10 cellular contexts compared by ENCODE assay signal in the genomic region with DNA sequence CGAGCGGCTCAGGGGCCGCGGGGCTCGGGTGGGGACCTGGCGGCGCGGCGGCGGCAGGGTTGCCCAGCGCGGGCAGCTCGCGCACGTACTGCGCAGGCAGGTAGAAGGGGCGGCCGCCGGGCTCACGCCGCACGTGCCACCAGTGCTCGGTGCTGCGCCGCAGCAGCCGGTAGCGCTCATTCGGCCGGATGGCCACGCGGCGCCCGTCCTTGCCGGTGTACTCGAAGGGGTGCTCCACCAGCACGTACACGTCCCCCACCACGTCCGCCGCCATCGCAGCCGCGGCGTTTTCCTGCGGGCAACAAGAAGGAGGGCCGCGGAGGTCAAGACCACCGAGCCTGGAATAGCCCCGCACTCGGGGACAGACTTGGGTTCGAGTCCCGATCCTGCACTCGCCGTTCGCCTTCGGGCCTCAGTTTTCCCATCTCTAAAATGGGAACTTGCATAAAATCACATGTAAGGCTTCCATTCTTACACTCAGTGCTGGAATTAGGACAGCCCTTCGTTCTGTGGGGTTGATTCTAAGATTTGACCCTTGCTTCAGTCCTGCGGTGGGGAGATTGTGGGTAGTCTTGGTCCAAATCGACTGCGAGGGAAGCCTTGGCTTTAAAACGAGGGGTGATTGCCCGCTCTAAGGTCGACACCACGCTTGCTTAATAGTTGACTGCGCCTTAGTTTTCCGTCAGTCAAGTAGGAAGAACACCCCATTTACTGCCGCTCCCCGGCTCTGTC. TPM values are rescaled to one million over a fixed set of nuclear protein-coding genes. Genes with fewer than 3 reads are reported as not detected.
A peak's percentile ranks its signal among the peaks of the same experiment; 100 is the strongest.
DNase-seq lines count a peak whose midpoint lies in the region; ATAC-seq, FAIRE-seq and TF ChIP-seq lines count a peak whose summit lies in the region.
"Had no signal": no experiment of that assay in that cellular context is flagged by ENCODE, and none has a peak within 500 bp of the region (broad histone marks: within the 10 kb centered on the region; RNA-seq: fewer than 3 reads in every experiment).

No MANE protein-coding gene starts in this region.

- intact Hi-C loops in PC-9 (cut with micrococcal nuclease; ENCODE audit: unreplicated experiment), result loop anchor here (2.0 kb wide), 1 partner anchor 155 kb away; no protein-coding TSS in a partner anchor
- intact Hi-C loops in esophagus muscularis mucosa (cut with DNase I), result no loop called here
- intact Hi-C loops in pancreas (cut with DNase I), result no loop called here
- intact Hi-C loops in thyroid gland (cut with DNase I), result no loop called here

- H3F3A ChIP-seq in PC-9 (ENCODE audit: insufficient read depth, low read depth), result peaks cover 45% of the 10 kb centered on the region

- no peaks in the 10 kb centered on the region for H4K20me1 ChIP-seq in PC-9 (ENCODE audit: insufficient read depth)

- no peak overlapping the region for H2AFZ ChIP-seq in PC-9

- H3K27ac ChIP-seq in PC-9 (no peak overlapping the region), esophagus muscularis mucosa (replicated peaks in 1 of 4) (no peak overlapping the region), pancreas (no peak overlapping the region), thyroid gland (no peak overlapping the region)

- CTCF ChIA-PET in PC-9 (lab: Charles Lee), result interaction anchor here (0.6 kb wide), 1 partner anchor 119 kb away, joined by 11 read pairs; no protein-coding TSS in a partner anchor

- no peak for TF ChIP-seq POLR2A in esophagus muscularis mucosa (IDR thresholded peaks at IDR 0.05; ENCODE audit: low read depth)
- no peak for TF ChIP-seq POLR2A in thyroid gland (IDR thresholded peaks at IDR 0.05)

- no peak for ATAC-seq in pancreas
- no peak for ATAC-seq in HG02588 (IDR thresholded peaks at IDR 0.05; ENCODE audit: unreplicated experiment)
- no peak for ATAC-seq in GM19023 (IDR thresholded peaks at IDR 0.05; ENCODE audit: unreplicated experiment)

- no peak for DNase-seq in PC-9
- no peak for DNase-seq in esophagus muscularis mucosa (ENCODE audit: extremely low spot score)
- DNase-seq in pancreas, result peak in 1 of 6 donors; percentile 35
- DNase-seq in inferior parietal cortex (ENCODE audit: extremely low spot score), result no peak
- no peak for DNase-seq in thyroid gland
- DNase-seq: activated CD4-positive, alpha-beta T cell treated with anti-CD3 and anti-CD28 coated beads for 4 hours; NCI-H187 treated with DMSO at 0.1 percent for 48 hours had no signal

- 53% methylated on average over 35 of the region's 68 CpGs for WGBS in esophagus muscularis mucosa
- WGBS in pancreas, 2 donors, result 30 to 35% methylated on average over 45 to 68 of the region's 68 CpGs
- WGBS in thyroid gland, 2 donors, result 33 to 44% methylated on average over 25 to 37 of the region's 68 CpGs

- peaks cover 13% of the 10 kb centered on the region; the same call in 1 of the 2 replicates for H3K79me2 ChIP-seq in PC-9 (ENCODE audit: low read depth)

- TF ChIP-seq CTCF in PC-9 (conservative IDR thresholded peaks at IDR 0.05) (no peak), esophagus muscularis mucosa (IDR thresholded peaks at IDR 0.05) (no peak), pancreas (IDR thresholded peaks at IDR 0.05) (no peak), thyroid gland (IDR thresholded peaks at IDR 0.05) (no peak)

- H3K9ac ChIP-seq in ES-I3 (ENCODE audit: low read depth, low read length), result peak overlapping the region; percentile 70; the same call in 1 of the 2 replicates

- POLR2A ChIA-PET in PC-9 (lab: Charles Lee; ENCODE audit: unreplicated experiment), result no interaction called here

- H3K27me3 ChIP-seq in PC-9 (ENCODE audit: insufficient read depth, low read depth), result no peaks in the 10 kb centered on the region
- peaks cover 4 to 71% (median 27%) of the 10 kb centered on the region in 4 donors for H3K27me3 ChIP-seq in esophagus muscularis mucosa
- H3K27me3 ChIP-seq in pancreas, result peaks cover 0 to 5% (median 0%) of the 10 kb centered on the region in 4 donors
- no peaks in the 10 kb centered on the region for H3K27me3 ChIP-seq in thyroid gland

- TF ChIP-seq EP300 in esophagus muscularis mucosa (IDR thresholded peaks at IDR 0.05), result no peak

- no peaks in the 10 kb centered on the region for H3K9me3 ChIP-seq in ES-I3 (ENCODE audit: control insufficient read depth, insufficient read depth, low read length)
- H3K9me3 ChIP-seq in PC-9 (ENCODE audit: insufficient read depth, low read depth), result no peaks in the 10 kb centered on the region
- H3K9me3 ChIP-seq in esophagus muscularis mucosa, result no peaks in the 10 kb centered on the region
- no peaks in the 10 kb centered on the region for H3K9me3 ChIP-seq in pancreas
- H3K9me3 ChIP-seq in thyroid gland, result no peaks in the 10 kb centered on the region

- H3K36me3 ChIP-seq in ES-I3 (ENCODE audit: insufficient read depth, low read length) (no peaks in the 10 kb centered on the region), PC-9 (ENCODE audit: low read depth) (no peaks in the 10 kb centered on the region), esophagus muscularis mucosa (peaks cover 0 to 16% (median 8%) of the 10 kb centered on the region in 4 donors), pancreas (no peaks in the 10 kb centered on the region), thyroid gland (no peaks in the 10 kb centered on the region)

- peak overlapping the region; percentile 92 for H3K4me2 ChIP-seq in PC-9

- no peak for FAIRE-seq in pancreas (lab: Jason Lieb, UNC)

- H3K9me2 ChIP-seq in PC-9 (ENCODE audit: insufficient read depth), result no peaks in the 10 kb centered on the region

- no TSS peak for BruUV-seq in PC-9 (replicated peaks; lab: Mats Ljungman, UMichigan)

- H3K4me1 ChIP-seq in ES-I3 (ENCODE audit: insufficient read depth, low read length) (peaks cover 11% of the 10 kb centered on the region; the same call in 1 of the 2 replicates), PC-9 (replicated peaks; ENCODE audit: insufficient read depth) (peaks cover 36% of the 10 kb centered on the region), esophagus muscularis mucosa (peaks cover 54 to 61% (median 60%) of the 10 kb centered on the region in 4 donors), pancreas (peaks cover 3 to 17% (median 4%) of the 10 kb centered on the region in 3 donors), thyroid gland (peaks cover 33 to 58% of the 10 kb centered on the region in 2 donors)

- H3K4me3 ChIP-seq in PC-9, result peak overlapping the region; percentile 96; the same call in 1 of the 2 replicates
- H3K4me3 ChIP-seq in esophagus muscularis mucosa, result peak overlapping the region; percentile 47 to 66 (median 56)
- H3K4me3 ChIP-seq in pancreas, result peak overlapping the region in 3 of 4 donors; percentile 12 to 48 (median 33)
- H3K4me3 ChIP-seq in thyroid gland (replicated peaks in 1 of 3), result no peak overlapping the region

RNA-seq across cellular contexts. Expression of a gene that starts 2.5 kb away (rescaled TPM):
- total RNA-seq in PC-9 (2021), result 60.6 and 61.4 TPM in 2 replicates
- total RNA-seq in esophagus muscularis mucosa, result 10 to 100 TPM; 11.2 to 15.0 (median 12.9) TPM
- total RNA-seq in pancreas, result 10 to 100 TPM in 1 of 6 donors, 1 to 10 TPM in 5; 3.1 to 17.3 (median 6.1) TPM
- polyA plus RNA-seq in pancreas, result 10 to 100 TPM; 16.9 to 22.4 TPM
- 10 to 100 TPM; 31.5 to 38.6 (median 33.1) TPM for total RNA-seq in thyroid gland

Comparison
In these comparisons a context has a peak if more than half of its experiments do, and no peak if none do; other contexts are left out.
1. H3K4me3 ChIP-seq: peak in PC-9 (single experiment), esophagus muscularis mucosa (4 of 4) and pancreas (3 of 4); none in thyroid gland (0 of 3).